12 cellular contexts compared by ENCODE assay signal in genomic region chr1:26016944-26017545, GRCh38. TPM values are rescaled to one million over a fixed set of nuclear protein-coding genes. Genes with fewer than 3 reads are reported as not detected.
DNase-seq lines count a peak whose midpoint lies in the region; ATAC-seq, FAIRE-seq and TF ChIP-seq lines count a peak whose summit lies in the region.
"Had no signal": no experiment of that assay in that cellular context is flagged by ENCODE, and none has a peak within 500 bp of the region (broad histone marks: within the 10 kb centered on the region; RNA-seq: fewer than 3 reads in every experiment).

No MANE protein-coding gene starts in this region.

- FAIRE-seq in G401.6 (lab: Jason Lieb, UNC) = peak; percentile 40

- H3K14ac ChIP-seq in mesenchymal stem cell (ENCODE audit: low read length in 2 of 2) = no peak overlapping the region

- WGBS in mesenchymal stem cell = 79% methylated on average over 6 of the region's 6 CpGs
- 77 to 87% (median 78%) methylated on average over 6 of the region's 6 CpGs for WGBS in ovary, 3 donors

- no peaks in the 10 kb centered on the region for H3K36me3 ChIP-seq in mesenchymal stem cell (ENCODE audit: control insufficient read depth in 1 of 2, insufficient read depth in 2 of 2, low read depth in 1 of 2, low read length in 2 of 2)
- H3K36me3 ChIP-seq in ovary = no peaks in the 10 kb centered on the region
- H3K36me3 ChIP-seq: SJCRH30, thoracic aorta had no signal

- no peak overlapping the region for H3K18ac ChIP-seq in mesenchymal stem cell (ENCODE audit: low read depth in 1 of 2, low read length in 2 of 2)

- no peaks in the 10 kb centered on the region for H3K9me3 ChIP-seq in mesenchymal stem cell (ENCODE audit: control insufficient read depth, low read length)
- no peaks in the 10 kb centered on the region for H3K9me3 ChIP-seq in ovary
- H3K9me3 ChIP-seq: SJCRH30, thoracic aorta had no signal

- peaks cover 52% of the 10 kb centered on the region for H3K4me1 Mint-ChIP-seq in CD14-positive monocyte
- H3K4me1 Mint-ChIP-seq in activated naive CD8-positive, alpha-beta T cell treated with anti-CD3 and anti-CD28 coated beads, Interleukin-2, amount 10 ng/mL, durations not matched to agents 7 days and 5 days = peaks cover 20% of the 10 kb centered on the region

- no peak overlapping the region for H3K4ac ChIP-seq in mesenchymal stem cell (ENCODE audit: low read depth in 1 of 2, low read length in 2 of 2)

- no peak overlapping the region for H4K91ac ChIP-seq in mesenchymal stem cell (ENCODE audit: low read length)

- H3K9me3 Mint-ChIP-seq in CD14-positive monocyte = peaks cover 0 to 4% (median 0%) of the 10 kb centered on the region in 7 donors
- H3K9me3 Mint-ChIP-seq in activated naive CD8-positive, alpha-beta T cell treated with anti-CD3 and anti-CD28 coated beads, Interleukin-2, amount 10 ng/mL, durations not matched to agents 7 days and 5 days = no peaks in the 10 kb centered on the region

- no peak overlapping the region for H3K23ac ChIP-seq in mesenchymal stem cell (ENCODE audit: low read length in 2 of 2)

- H2AK5ac ChIP-seq in mesenchymal stem cell (ENCODE audit: low read length, severe bottlenecking) = no peak overlapping the region

- H3K27me3 Mint-ChIP-seq in CD14-positive monocyte (ENCODE audit: low read depth in 3 of 3) = peaks cover 8 to 24% (median 13%) of the 10 kb centered on the region in 3 donors
- H3K27me3 Mint-ChIP-seq in activated naive CD8-positive, alpha-beta T cell treated with anti-CD3 and anti-CD28 coated beads, Interleukin-2, amount 10 ng/mL, durations not matched to agents 7 days and 5 days = peaks cover 7% of the 10 kb centered on the region

- H2BK5ac ChIP-seq in mesenchymal stem cell (ENCODE audit: low read depth, low read length, poor library complexity, severe bottlenecking) = no peak overlapping the region

- POLR2A ChIA-PET in activated naive CD8-positive, alpha-beta T cell treated with anti-CD3 and anti-CD28 coated beads, Interleukin-2, amount 10 ng/mL, durations not matched to agents 7 days and 5 days (lab: Charles Lee) = interaction anchor here (1.0 kb wide), 1 partner anchor 122 kb away, joined by 3 read pairs; no protein-coding TSS in a partner anchor

- H3K27ac ChIP-seq in mesenchymal stem cell (ENCODE audit: low read length, poor library complexity, severe bottlenecking) (no peak overlapping the region), ovary (peak overlapping the region in 1 of 2 donors; percentile 59)
- H3K27ac ChIP-seq: SJCRH30, thoracic aorta had no signal

- H3K9ac ChIP-seq in mesenchymal stem cell (ENCODE audit: low read length) = no peak overlapping the region

- TF ChIP-seq EP300 in ovary (IDR thresholded peaks at IDR 0.05) = no peak

- peak overlapping the region in 6 of 7 donors; percentile 32 to 77 (median 70) for H3K27ac Mint-ChIP-seq in CD14-positive monocyte
- peak overlapping the region; percentile 38 for H3K27ac Mint-ChIP-seq in activated naive CD8-positive, alpha-beta T cell treated with anti-CD3 and anti-CD28 coated beads, Interleukin-2, amount 10 ng/mL, durations not matched to agents 7 days and 5 days

- H4K8ac ChIP-seq in mesenchymal stem cell (ENCODE audit: low read length) = peak overlapping the region; percentile 19

- H3K36me3 Mint-ChIP-seq in CD14-positive monocyte = peaks cover 0 to 5% of the 10 kb centered on the region in 2 donors
- H3K36me3 Mint-ChIP-seq in activated naive CD8-positive, alpha-beta T cell treated with anti-CD3 and anti-CD28 coated beads, Interleukin-2, amount 10 ng/mL, durations not matched to agents 7 days and 5 days = no peaks in the 10 kb centered on the region

- no peak overlapping the region for H3K4me3 ChIP-seq in mesenchymal stem cell (ENCODE audit: insufficient read depth in 1 of 2, low read depth in 1 of 2, low read length in 2 of 2)
- H3K4me3 ChIP-seq in ovary = no peak overlapping the region
- H3K4me3 ChIP-seq: SJCRH30, thoracic aorta had no signal

- H3K79me1 ChIP-seq in mesenchymal stem cell (replicated peaks; ENCODE audit: low read length, poor library complexity, severe bottlenecking) = no peaks in the 10 kb centered on the region

- H3K4me2 ChIP-seq in mesenchymal stem cell (ENCODE audit: low read length, poor library complexity, severe bottlenecking) = no peak overlapping the region

- no peak for TF ChIP-seq POLR2A in ovary (IDR thresholded peaks at IDR 0.05)

- TF ChIP-seq CTCF in CD14-positive monocyte (IDR thresholded peaks at IDR 0.05) = no peak
- no peak for TF ChIP-seq CTCF in ovary (IDR thresholded peaks at IDR 0.05)

- peaks cover 0 to 12% of the 10 kb centered on the region in 2 experiments for H3K27me3 ChIP-seq in mesenchymal stem cell (ENCODE audit: control insufficient read depth in 1 of 2, insufficient read depth in 1 of 2, low read length in 2 of 2)
- H3K27me3 ChIP-seq in ovary = no peaks in the 10 kb centered on the region
- H3K27me3 ChIP-seq: SJCRH30 had no signal

- H3K4me3 Mint-ChIP-seq in CD14-positive monocyte = peak overlapping the region in 1 of 2 donors; percentile 70
- no peak overlapping the region for H3K4me3 Mint-ChIP-seq in activated naive CD8-positive, alpha-beta T cell treated with anti-CD3 and anti-CD28 coated beads, Interleukin-2, amount 10 ng/mL, durations not matched to agents 7 days and 5 days

- no peak for DNase-seq in CD14-positive monocyte (ENCODE audit: low spot score)
- no peak for DNase-seq in activated naive CD8-positive, alpha-beta T cell treated with anti-CD3 and anti-CD28 coated beads, Interleukin-2, amount 10 ng/mL, durations not matched to agents 7 days and 5 days
- DNase-seq in mesenchymal stem cell = peak; percentile 58
- DNase-seq in ovary = no peak
- no peak for DNase-seq in NCI-H187 treated with DMSO at 0.1 percent for 48 hours (lab: John Stamatoyannopoulos, UW)
- DNase-seq: Karpas-422 had no signal

- H2BK12ac ChIP-seq in mesenchymal stem cell (ENCODE audit: low read length in 2 of 2) = peak overlapping the region in 1 of 2 experiments; percentile 11

- H2BK120ac ChIP-seq in mesenchymal stem cell (ENCODE audit: low read depth, low read length) = no peak overlapping the region

- H2AFZ ChIP-seq in mesenchymal stem cell (ENCODE audit: low read depth, low read length) = no peak overlapping the region

- intact Hi-C loops in CD14-positive monocyte (cut with micrococcal nuclease) (no loop called here), ovary (cut with DNase I) (no loop called here)

- H2BK15ac ChIP-seq in mesenchymal stem cell (ENCODE audit: low read depth, poor library complexity, severe bottlenecking) = no peak overlapping the region

- peak; percentile 61 for ATAC-seq in activated naive CD8-positive, alpha-beta T cell treated with anti-CD3 and anti-CD28 coated beads, Interleukin-2, amount 10 ng/mL, durations not matched to agents 7 days and 5 days (ENCODE audit: low read depth)
- ATAC-seq in GM21737 (IDR thresholded peaks at IDR 0.05; ENCODE audit: unreplicated experiment) (no peak), HG03521 (IDR thresholded peaks at IDR 0.05; ENCODE audit: unreplicated experiment) (no peak)

- H3K4me1 ChIP-seq in mesenchymal stem cell (ENCODE audit: control insufficient read depth, insufficient read depth, low read depth, low read length) (peaks cover 43% of the 10 kb centered on the region), ovary (ENCODE audit: insufficient read depth) (peaks cover 23% of the 10 kb centered on the region)

RNA-seq across cellular contexts. Expression of gene EXTL1, which starts 4.5 kb away (rescaled TPM):
- polyA plus RNA-seq in CD14-positive monocyte = not detected
- not detected for total RNA-seq in activated naive CD8-positive, alpha-beta T cell treated with anti-CD3 and anti-CD28 coated beads, Interleukin-2, amount 10 ng/mL, durations not matched to agents 7 days and 5 days
- polyA plus RNA-seq in mesenchymal stem cell (2013, experiment 1 of 2) = 0.41 TPM
- polyA plus RNA-seq in mesenchymal stem cell (2013, experiment 2 of 2) = 0.38 TPM
- total RNA-seq in ovary = 1 to 10 TPM; 1.7 to 4.5 (median 3.7) TPM
- 1 to 10 TPM in 1 of 2 donors, under 1 TPM in 1; 0.47 to 1.5 TPM for polyA plus RNA-seq in ovary

RNA-seq across cellular contexts. Expression of gene PAFAH2, which starts 19.2 kb away (rescaled TPM):
- polyA plus RNA-seq in CD14-positive monocyte (1 to 10 TPM; 6.4 to 9.2 TPM), ovary (10 to 100 TPM in 1 of 2 donors, 1 to 10 TPM in 1; 3.4 to 12.1 TPM)
- total RNA-seq in activated naive CD8-positive, alpha-beta T cell treated with anti-CD3 and anti-CD28 coated beads, Interleukin-2, amount 10 ng/mL, durations not matched to agents 7 days and 5 days = 10 to 100 TPM; 13.5 to 15.4 TPM
- polyA plus RNA-seq in mesenchymal stem cell (2013, experiment 1 of 2) = 7.8 TPM
- 7.5 TPM for polyA plus RNA-seq in mesenchymal stem cell (2013, experiment 2 of 2)
- total RNA-seq in ovary = 10 to 100 TPM in 1 of 7 donors, 1 to 10 TPM in 6; 4.6 to 10.2 (median 6.1) TPM

RNA-seq across cellular contexts. Expression of gene SLC30A2, which starts 28.9 kb away (rescaled TPM):
- polyA plus RNA-seq in CD14-positive monocyte = not detected
- total RNA-seq in activated naive CD8-positive, alpha-beta T cell treated with anti-CD3 and anti-CD28 coated beads, Interleukin-2, amount 10 ng/mL, durations not matched to agents 7 days and 5 days = not detected
- not detected for polyA plus RNA-seq in mesenchymal stem cell (2013, experiment 1 of 2)
- not detected for polyA plus RNA-seq in mesenchymal stem cell (2013, experiment 2 of 2)
- total RNA-seq in ovary = under 1 TPM in 4 of 7 donors, not detected in 3; 0.11 to 0.80 (median 0.17) TPM
- not detected for polyA plus RNA-seq in ovary
- total RNA-seq: NCI-H460, thoracic aorta had no signal

RNA-seq across cellular contexts. Expression of gene TRIM63, which starts 50.4 kb away (rescaled TPM):
- polyA plus RNA-seq in CD14-positive monocyte (not detected), ovary (under 1 TPM; 0.06 to 0.27 TPM)
- not detected for total RNA-seq in activated naive CD8-positive, alpha-beta T cell treated with anti-CD3 and anti-CD28 coated beads, Interleukin-2, amount 10 ng/mL, durations not matched to agents 7 days and 5 days
- 0.77 TPM for polyA plus RNA-seq in mesenchymal stem cell (2013, experiment 1 of 2)
- 0.88 TPM for polyA plus RNA-seq in mesenchymal stem cell (2013, experiment 2 of 2)
- total RNA-seq in ovary = 1 to 10 TPM in 1 of 7 donors, under 1 TPM in 1, not detected in 5; 0.12 to 1.6 TPM
- total RNA-seq: NCI-H460, SJCRH30, thoracic aorta had no signal
